Comparison of ENCODE assay signal across 30 cellular contexts in genomic region chr9:8030095-8030494, GRCh38.
A peak's percentile ranks its signal among the peaks of the same experiment; 100 is the strongest.
DNase-seq lines count a peak whose midpoint lies in the region; ATAC-seq, FAIRE-seq and TF ChIP-seq lines count a peak whose summit lies in the region.
"Had no signal": no experiment of that assay in that cellular context is flagged by ENCODE, and none has a peak within 500 bp of the region (broad histone marks: within the 10 kb centered on the region; RNA-seq: fewer than 3 reads in every experiment).

No MANE protein-coding gene starts in this region.

- H3K4me3 ChIP-seq in bronchial epithelial cell (ENCODE audit: low read depth, low read length) (no peak overlapping the region), neural progenitor cell (no peak overlapping the region)
- H3K4me3 ChIP-seq: A549; BLaER1 treated with 17β-estradiol and CSF1 and Interleukin-3, amounts not matched to agents 10 nM and 100 nM; GM12878; K562; SK-N-MC had no signal

- no peak overlapping the region for H3K4me3 Mint-ChIP-seq in neural progenitor cell
- no peak overlapping the region for H3K4me3 Mint-ChIP-seq in effector memory CD8-positive, alpha-beta T cell
- H3K4me3 Mint-ChIP-seq: CD4-positive, alpha-beta memory T cell had no signal

- peaks cover 9% of the 10 kb centered on the region for H3K4me1 Mint-ChIP-seq in neural progenitor cell
- H3K4me1 Mint-ChIP-seq in effector memory CD8-positive, alpha-beta T cell (ENCODE audit: low read depth in 2 of 2) = peaks cover 0 to 3% of the 10 kb centered on the region in 2 donors

- H3K9ac ChIP-seq in neural progenitor cell = no peak overlapping the region
- H3K9ac ChIP-seq: BLaER1 treated with 17β-estradiol and CSF1 and Interleukin-3, amounts not matched to agents 10 nM and 100 nM had no signal

- H3K9me3 ChIP-seq in neural progenitor cell (ENCODE audit: low read depth) = no peaks in the 10 kb centered on the region
- H3K9me3 ChIP-seq: A549; BLaER1 treated with 17β-estradiol and CSF1 and Interleukin-3, amounts not matched to agents 10 nM and 100 nM had no signal

- H3K27ac ChIP-seq in neural progenitor cell = no peak overlapping the region
- H3K27ac ChIP-seq: A549; BLaER1 treated with 17β-estradiol and CSF1 and Interleukin-3, amounts not matched to agents 10 nM and 100 nM; SK-N-MC had no signal

- no peaks in the 10 kb centered on the region for H3K79me2 ChIP-seq in neural progenitor cell (ENCODE audit: low read depth)

- H3K4me2 ChIP-seq in neural progenitor cell = no peak overlapping the region
- H3K4me2 ChIP-seq: A549; BLaER1 treated with 17β-estradiol and CSF1 and Interleukin-3, amounts not matched to agents 10 nM and 100 nM had no signal

- H3K4me1 ChIP-seq in neural progenitor cell = peaks cover 12% of the 10 kb centered on the region
- H3K4me1 ChIP-seq: A549; BLaER1 treated with 17β-estradiol and CSF1 and Interleukin-3, amounts not matched to agents 10 nM and 100 nM had no signal

- FAIRE-seq in H54 (lab: Jason Lieb, UNC) = peak; percentile 83
- FAIRE-seq in bronchial epithelial cell (lab: Jason Lieb, UNC) = no peak
- FAIRE-seq: A549, GM12878, HTR-8/SVneo, K562 had no signal

- TF ChIP-seq POLR2A in H54 (IDR thresholded peaks at IDR 0.05; ENCODE audit: low read depth, low read length) = no peak

- H3F3A ChIP-seq in neural progenitor cell (ENCODE audit: low read depth) = no peaks in the 10 kb centered on the region

- H3K27me3 Mint-ChIP-seq in neural progenitor cell (ENCODE audit: insufficient read depth, low read depth) = peaks cover 2% of the 10 kb centered on the region
- peaks cover 0 to 6% of the 10 kb centered on the region in 2 donors for H3K27me3 Mint-ChIP-seq in effector memory CD8-positive, alpha-beta T cell

- no peak for ATAC-seq in HG02588 (IDR thresholded peaks at IDR 0.05; ENCODE audit: unreplicated experiment)
- no peak for ATAC-seq in effector memory CD8-positive, alpha-beta T cell (replicated peaks)
- no peak for ATAC-seq in HG03457 (IDR thresholded peaks at IDR 0.05; ENCODE audit: unreplicated experiment)
- ATAC-seq: A549, GM12878, K562, Panc1 had no signal

- H3K27ac Mint-ChIP-seq in neural progenitor cell = peak overlapping the region; percentile 80
- H3K27ac Mint-ChIP-seq in effector memory CD8-positive, alpha-beta T cell = no peak overlapping the region
- H3K27ac Mint-ChIP-seq: CD4-positive, alpha-beta memory T cell had no signal

- TF ChIP-seq CTCF in bronchial epithelial cell (IDR thresholded peaks at IDR 0.05; ENCODE audit: insufficient read depth, low read length, severe bottlenecking) (no peak), neural progenitor cell (IDR thresholded peaks at IDR 0.05) (no peak)

- H4K20me1 ChIP-seq in neural progenitor cell (ENCODE audit: low read depth) = no peaks in the 10 kb centered on the region
- H4K20me1 ChIP-seq: BLaER1 treated with 17β-estradiol and CSF1 and Interleukin-3, amounts not matched to agents 10 nM and 100 nM had no signal

- no peaks in the 10 kb centered on the region for H3K9me3 Mint-ChIP-seq in neural progenitor cell
- H3K9me3 Mint-ChIP-seq in effector memory CD8-positive, alpha-beta T cell = no peaks in the 10 kb centered on the region
- H3K9me3 Mint-ChIP-seq: CD4-positive, alpha-beta memory T cell had no signal

- no peaks in the 10 kb centered on the region for H3K27me3 ChIP-seq in bronchial epithelial cell (ENCODE audit: control insufficient read depth, insufficient read depth, low read length)
- no peaks in the 10 kb centered on the region for H3K27me3 ChIP-seq in neural progenitor cell
- H3K27me3 ChIP-seq: BLaER1 treated with 17β-estradiol and CSF1 and Interleukin-3, amounts not matched to agents 10 nM and 100 nM had no signal

- H2AFZ ChIP-seq in neural progenitor cell (replicated peaks) = no peak overlapping the region

- DNase-seq in H54 (ENCODE audit: insufficient read length, low spot score) = no peak
- peak; percentile 51 for DNase-seq in RKO (ENCODE audit: low spot score)
- peak; percentile 8 for DNase-seq in bronchial epithelial cell (ENCODE audit: low read depth)
- DNase-seq in neural progenitor cell (ENCODE audit: low spot score) = no peak
- no peak for DNase-seq in effector memory CD8-positive, alpha-beta T cell
- DNase-seq in DMS53 (lab: John Stamatoyannopoulos, UW) = no peak
- DNase-seq: AML-193; CD4-positive, alpha-beta memory T cell; COR-L47; DMS79; EL; GDM1; GOT3; HCEC 1CT; Kasumi-1; NCI-H1105 treated with DMSO at 0.1 percent for 48 hours; NCI-H2029; NCI-H446 treated with DMSO at 0.1 percent for 48 hours; NCI-H526; NCI-H82; SHP77 treated with DMSO at 0.1 percent for 48 hours had no signal

- no peaks in the 10 kb centered on the region for H3K36me3 ChIP-seq in bronchial epithelial cell (ENCODE audit: control insufficient read depth, insufficient read depth, low read length)
- H3K36me3 ChIP-seq in neural progenitor cell = no peaks in the 10 kb centered on the region
- H3K36me3 ChIP-seq: BLaER1 treated with 17β-estradiol and CSF1 and Interleukin-3, amounts not matched to agents 10 nM and 100 nM had no signal

- H3K36me3 Mint-ChIP-seq in neural progenitor cell = no peaks in the 10 kb centered on the region
- H3K36me3 Mint-ChIP-seq in effector memory CD8-positive, alpha-beta T cell (ENCODE audit: insufficient read depth) = no peaks in the 10 kb centered on the region
- H3K36me3 Mint-ChIP-seq: CD4-positive, alpha-beta memory T cell had no signal

Comparison
In these comparisons a context has a peak if more than half of its experiments do, and no peak if none do; other contexts are left out.
1. DNase-seq: peak in RKO (single experiment) and bronchial epithelial cell (single experiment); none in H54 (single experiment), neural progenitor cell (single experiment), effector memory CD8-positive, alpha-beta T cell (0 of 3) and DMS53 (single experiment).